11 cellular contexts compared by ENCODE assay signal in genomic region chr14:76768671-76769500, GRCh38. TPM values are rescaled to one million over a fixed set of nuclear protein-coding genes. Genes with fewer than 3 reads are reported as not detected.
DNase-seq lines count a peak whose midpoint lies in the region; ATAC-seq, FAIRE-seq and TF ChIP-seq lines count a peak whose summit lies in the region.
"Had no signal": no experiment of that assay in that cellular context is flagged by ENCODE, and none has a peak within 500 bp of the region (broad histone marks: within the 10 kb centered on the region; RNA-seq: fewer than 3 reads in every experiment).

No MANE protein-coding gene starts in this region.

- no peaks in the 10 kb centered on the region for H3K9me3 ChIP-seq in Peyer's patch
- H3K9me3 ChIP-seq in esophagus (ENCODE audit: control insufficient read depth in 2 of 2, insufficient read depth in 1 of 2, low read depth in 1 of 2, low read length in 1 of 2) = no peaks in the 10 kb centered on the region

- H3K4me1 Mint-ChIP-seq in mesothelial cell of epicardium = peaks cover 43% of the 10 kb centered on the region

- peaks cover 0 to 25% (median 3%) of the 10 kb centered on the region in 4 donors for H3K4me1 ChIP-seq in Peyer's patch
- H3K4me1 ChIP-seq in esophagus (ENCODE audit: control insufficient read depth in 2 of 2, insufficient read depth in 2 of 2, low read length in 1 of 2) = no peaks in the 10 kb centered on the region

- no peak overlapping the region for H3K4me3 Mint-ChIP-seq in mesothelial cell of epicardium

- H3K27ac Mint-ChIP-seq in mesothelial cell of epicardium = no peak overlapping the region

- peaks cover 9% of the 10 kb centered on the region for H3K27me3 Mint-ChIP-seq in mesothelial cell of epicardium (ENCODE audit: low read depth)

- no peak for TF ChIP-seq POLR2A in Peyer's patch (IDR thresholded peaks at IDR 0.05)

- DNase-seq in Peyer's patch = peak in 2 of 3 donors; percentile 2 to 41
- peak; percentile 49 for DNase-seq in posterior vena cava (ENCODE audit: low spot score)
- no peak for DNase-seq in SW480 (ENCODE audit: low spot score)
- no peak for DNase-seq in RCC 7860 (ENCODE audit: low spot score)
- no peak for DNase-seq in NCI-H1092 (lab: John Stamatoyannopoulos, UW)
- no peak for DNase-seq in mesothelial cell of epicardium (ENCODE audit: low spot score in 2 of 2, unreplicated experiment in 2 of 2)

- TF ChIP-seq CTCF in Peyer's patch (IDR thresholded peaks at IDR 0.05) (no peak), mesothelial cell of epicardium (IDR thresholded peaks at IDR 0.05; ENCODE audit: unreplicated experiment) (no peak)

- peaks cover 6% of the 10 kb centered on the region for H3K36me3 Mint-ChIP-seq in mesothelial cell of epicardium

- H3K9me3 Mint-ChIP-seq in mesothelial cell of epicardium = no peaks in the 10 kb centered on the region

- no peak for FAIRE-seq in RCC 7860 (lab: Jason Lieb, UNC)

- H3K27ac ChIP-seq in Peyer's patch (peak overlapping the region in 3 of 4 donors; percentile 46 to 74 (median 49)), esophagus (ENCODE audit: low read depth in 2 of 2, low read length in 1 of 2) (peak overlapping the region; percentile 19 to 50)

- WGBS in esophagus, 2 donors = 68 to 73% methylated on average over 11 of the region's 11 CpGs

- H3K4me3 ChIP-seq in Peyer's patch = no peak overlapping the region
- H3K4me3 ChIP-seq in esophagus (ENCODE audit: low read depth in 1 of 2, low read length in 2 of 2) = no peak overlapping the region

- H3K36me3 ChIP-seq in Peyer's patch (no peaks in the 10 kb centered on the region), esophagus (ENCODE audit: control insufficient read depth in 2 of 2, insufficient read depth in 2 of 2, low read length in 1 of 2) (no peaks in the 10 kb centered on the region)

- H3K27me3 ChIP-seq in Peyer's patch = no peaks in the 10 kb centered on the region
- no peaks in the 10 kb centered on the region for H3K27me3 ChIP-seq in esophagus (ENCODE audit: control insufficient read depth in 1 of 2, insufficient read depth in 2 of 2, low read length in 2 of 2)

- ATAC-seq in GM18511 (IDR thresholded peaks at IDR 0.05; ENCODE audit: unreplicated experiment) = peak; percentile 17

- intact Hi-C loops in posterior vena cava (cut with DNase I) = no loop called here

RNA-seq across cellular contexts. Expression of gene VASH1, which starts 7.6 kb away (rescaled TPM):
- 10 to 100 TPM in 1 of 4 donors, 1 to 10 TPM in 3; 1.6 to 33.0 (median 3.2) TPM for total RNA-seq in Peyer's patch
- polyA plus RNA-seq in esophagus = 1 to 10 TPM; 1.9 to 2.4 TPM
- 10 to 100 TPM; 14.9 to 16.1 TPM for total RNA-seq in posterior vena cava
- 51.2 to 57.6 TPM (median 55.5 TPM) in 3 replicates for total RNA-seq in mesothelial cell of epicardium

RNA-seq across cellular contexts. Expression of gene ANGEL1, which starts 43.8 kb away (rescaled TPM):
- total RNA-seq in Peyer's patch (10 to 100 TPM in 3 of 4 donors, 1 to 10 TPM in 1; 9.8 to 15.7 (median 13.0) TPM), posterior vena cava (10 to 100 TPM; 12.4 to 14.4 TPM), mesothelial cell of epicardium (36.3 to 39.9 TPM (median 39.4 TPM) in 3 replicates)
- 1 to 10 TPM; 3.7 to 5.1 TPM for polyA plus RNA-seq in esophagus

RNA-seq across cellular contexts. Expression of gene LRRC74A, which starts 57.3 kb away (rescaled TPM):
- total RNA-seq in Peyer's patch (not detected), posterior vena cava (not detected), mesothelial cell of epicardium (not detected in 3 replicates)
- polyA plus RNA-seq in esophagus = not detected
- total RNA-seq: Daoy, dermis blood vessel endothelial cell, temporal lobe had no signal

Comparison
In these comparisons a context has a peak if more than half of its experiments do, and no peak if none do; other contexts are left out.
1. DNase-seq: peak in Peyer's patch (2 of 3) and posterior vena cava (single experiment); none in SW480 (single experiment), RCC 7860 (single experiment), NCI-H1092 (single experiment) and mesothelial cell of epicardium (0 of 2).